In the genomic region with DNA sequence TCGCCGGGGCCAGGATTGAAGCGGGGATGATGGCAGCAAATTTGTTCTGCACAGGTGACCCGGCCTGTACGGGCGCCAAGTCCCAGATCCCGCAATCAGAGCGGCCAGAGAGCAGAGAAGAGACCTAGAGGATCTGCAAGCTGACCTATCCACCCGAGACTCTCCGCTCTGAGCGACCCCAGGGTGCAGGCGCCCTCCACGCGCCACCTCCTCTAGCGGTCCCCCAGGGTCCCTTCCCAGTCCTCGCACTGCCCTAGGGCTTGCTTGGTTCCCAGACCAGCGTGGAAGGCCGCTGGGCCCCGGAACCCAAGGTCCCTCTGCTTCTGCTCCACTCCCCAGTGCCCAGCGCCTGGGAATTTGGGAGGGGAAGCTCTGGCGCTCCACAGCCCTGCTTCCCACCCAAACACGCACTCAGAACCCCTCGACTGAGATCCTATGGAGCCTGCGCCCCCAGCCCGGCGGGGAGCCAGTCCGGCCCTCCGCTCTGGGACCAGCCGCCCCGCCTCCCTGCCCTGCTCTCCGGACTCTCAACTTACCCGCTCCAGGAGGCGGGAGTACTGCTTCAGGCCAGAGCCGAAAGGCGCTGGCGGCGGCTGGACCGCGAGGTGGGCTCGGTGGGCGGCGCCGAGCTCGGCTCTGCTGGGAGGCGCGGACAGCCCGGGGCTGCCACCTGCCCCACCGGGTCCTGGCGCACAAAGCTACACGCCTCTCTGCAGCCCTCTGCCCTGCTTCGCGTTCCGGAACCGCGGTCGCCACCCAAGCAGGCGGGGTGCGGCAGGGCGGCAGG, we compare ENCODE assay signal across 9 cellular contexts. TPM values are rescaled to one million over a fixed set of nuclear protein-coding genes. Genes with fewer than 3 reads are reported as not detected.
DNase-seq lines count a peak whose midpoint lies in the region; ATAC-seq and TF ChIP-seq lines count a peak whose summit lies in the region.
"Had no signal": no experiment of that assay in that cellular context is flagged by ENCODE, and none has a peak within 500 bp of the region (broad histone marks: within the 10 kb centered on the region; RNA-seq: fewer than 3 reads in every experiment).

No MANE protein-coding gene starts in this region.

- H3K4me1 ChIP-seq in cardiac muscle cell (ENCODE audit: low read depth) (peaks cover 3% of the 10 kb centered on the region), right lobe of liver (peaks cover 0 to 32% (median 3%) of the 10 kb centered on the region in 4 donors), upper lobe of right lung (peaks cover 31% of the 10 kb centered on the region)

- H3K9me3 Mint-ChIP-seq in activated T-helper 17 cell treated with anti-CD3 and anti-CD28 coated beads, Interleukin-2, amount 50 U/mL, for 72 hours = no peaks in the 10 kb centered on the region
- H3K9me3 Mint-ChIP-seq in activated T-helper 1 cell treated with anti-CD3 and anti-CD28 coated beads, Interleukin-12 subunit alpha, Interleukin-12 subunit beta, Interleukin-2, Interleukin-4 antibody, amounts not matched to agents 30 ng/mL and 10 ng/mL and 1 ng/mL, durations not matched to agents 14 hours and 24 hours and 36 hours = no peaks in the 10 kb centered on the region

- H3K36me3 ChIP-seq in cardiac muscle cell (no peaks in the 10 kb centered on the region), right lobe of liver (no peaks in the 10 kb centered on the region), upper lobe of right lung (no peaks in the 10 kb centered on the region)

- peaks cover 100% of the 10 kb centered on the region for H3K27me3 ChIP-seq in cardiac muscle cell
- H3K27me3 ChIP-seq in right lobe of liver = peaks cover 5 to 53% of the 10 kb centered on the region in 2 donors
- peaks cover 92% of the 10 kb centered on the region for H3K27me3 ChIP-seq in upper lobe of right lung

- no peak overlapping the region for H3K27ac ChIP-seq in cardiac muscle cell
- H3K27ac ChIP-seq in right lobe of liver = no peak overlapping the region
- H3K27ac ChIP-seq in upper lobe of right lung = no peak overlapping the region

- H3K4me3 ChIP-seq in cardiac muscle cell (peak overlapping the region; percentile 3), right lobe of liver (peak overlapping the region; percentile 20 to 24 (median 23)), upper lobe of right lung (peak overlapping the region; percentile 2)
- H3K4me3 ChIP-seq: lung had no signal

- intact Hi-C loops in Right ventricle myocardium superior (cut with DNase I) = no loop called here
- intact Hi-C loops in right lobe of liver (cut with DNase I) = no loop called here
- intact Hi-C loops in upper lobe of right lung (cut with DNase I) = no loop called here
- intact Hi-C loops in activated T-helper 1 cell treated with anti-CD3 and anti-CD28 coated beads, Interleukin-12 subunit alpha, Interleukin-12 subunit beta, Interleukin-2, Interleukin-4 antibody, amounts not matched to agents 30 ng/mL and 10 ng/mL and 1 ng/mL, durations not matched to agents 14 hours and 24 hours and 36 hours (cut with micrococcal nuclease) = no loop called here

- peak overlapping the region; percentile 13 for H3K4me3 Mint-ChIP-seq in activated T-helper 17 cell treated with anti-CD3 and anti-CD28 coated beads, Interleukin-2, amount 50 U/mL, for 72 hours
- no peak overlapping the region for H3K4me3 Mint-ChIP-seq in activated T-helper 1 cell treated with anti-CD3 and anti-CD28 coated beads, Interleukin-12 subunit alpha, Interleukin-12 subunit beta, Interleukin-2, Interleukin-4 antibody, amounts not matched to agents 30 ng/mL and 10 ng/mL and 1 ng/mL, durations not matched to agents 14 hours and 24 hours and 36 hours

- WGBS in right lobe of liver (ENCODE audit: insufficient coverage, low coverage, low lambda C conversion rate, missing lambda C conversion rate) = 4% methylated on average over 7 of the region's 59 CpGs

- TF ChIP-seq CTCF in cardiac muscle cell (IDR thresholded peaks at IDR 0.05; ENCODE audit: low read depth, low read length) (no peak), right lobe of liver (IDR thresholded peaks at IDR 0.05) (no peak), upper lobe of right lung (IDR thresholded peaks at IDR 0.05) (no peak)

- peak in 1 of 2 donors; percentile 52 for DNase-seq in cardiac muscle cell (ENCODE audit: low read depth in 1 of 2, low spot score in 1 of 2)
- no peak for DNase-seq in Right ventricle myocardium superior
- DNase-seq in right lobe of liver = no peak
- no peak for DNase-seq in upper lobe of right lung
- DNase-seq in NCI-H1694 treated with DMSO at 0.1 percent for 48 hours (lab: John Stamatoyannopoulos, UW) = no peak
- DNase-seq in stimulated activated naive CD4-positive, alpha-beta T cell treated with Interleukin-2 at 50 U/mL for 16 hours (lab: John Stamatoyannopoulos, UW) = no peak
- no peak for DNase-seq in activated T-helper 1 cell treated with anti-CD3 and anti-CD28 coated beads, Interleukin-12 subunit alpha, Interleukin-12 subunit beta, Interleukin-2, Interleukin-4 antibody, amounts not matched to agents 30 ng/mL and 10 ng/mL and 1 ng/mL, durations not matched to agents 14 hours and 24 hours and 36 hours (ENCODE audit: low spot score)

- ATAC-seq in Right ventricle myocardium superior (ENCODE audit: poor library complexity) = no peak
- ATAC-seq in activated T-helper 17 cell treated with anti-CD3 and anti-CD28 coated beads, Interleukin-2, amount 50 U/mL, for 72 hours (replicated peaks) = no peak
- peak; percentile 37 to 50 (median 45) for ATAC-seq in right lobe of liver
- ATAC-seq in upper lobe of right lung = peak; percentile 4

- peaks cover 17% of the 10 kb centered on the region for H3K4me1 Mint-ChIP-seq in activated T-helper 17 cell treated with anti-CD3 and anti-CD28 coated beads, Interleukin-2, amount 50 U/mL, for 72 hours
- H3K4me1 Mint-ChIP-seq in activated T-helper 1 cell treated with anti-CD3 and anti-CD28 coated beads, Interleukin-12 subunit alpha, Interleukin-12 subunit beta, Interleukin-2, Interleukin-4 antibody, amounts not matched to agents 30 ng/mL and 10 ng/mL and 1 ng/mL, durations not matched to agents 14 hours and 24 hours and 36 hours (ENCODE audit: low read depth) = peaks cover 19% of the 10 kb centered on the region

- H3K27me3 Mint-ChIP-seq in activated T-helper 17 cell treated with anti-CD3 and anti-CD28 coated beads, Interleukin-2, amount 50 U/mL, for 72 hours = peaks cover 49% of the 10 kb centered on the region
- peaks cover 72% of the 10 kb centered on the region for H3K27me3 Mint-ChIP-seq in activated T-helper 1 cell treated with anti-CD3 and anti-CD28 coated beads, Interleukin-12 subunit alpha, Interleukin-12 subunit beta, Interleukin-2, Interleukin-4 antibody, amounts not matched to agents 30 ng/mL and 10 ng/mL and 1 ng/mL, durations not matched to agents 14 hours and 24 hours and 36 hours (ENCODE audit: insufficient read depth)

- H3K9me3 ChIP-seq in cardiac muscle cell (ENCODE audit: low read depth) (no peaks in the 10 kb centered on the region), right lobe of liver (no peaks in the 10 kb centered on the region), upper lobe of right lung (no peaks in the 10 kb centered on the region)

- no peak overlapping the region for H3K27ac Mint-ChIP-seq in activated T-helper 17 cell treated with anti-CD3 and anti-CD28 coated beads, Interleukin-2, amount 50 U/mL, for 72 hours
- no peak overlapping the region for H3K27ac Mint-ChIP-seq in activated T-helper 1 cell treated with anti-CD3 and anti-CD28 coated beads, Interleukin-12 subunit alpha, Interleukin-12 subunit beta, Interleukin-2, Interleukin-4 antibody, amounts not matched to agents 30 ng/mL and 10 ng/mL and 1 ng/mL, durations not matched to agents 14 hours and 24 hours and 36 hours

- no peaks in the 10 kb centered on the region for H3K36me3 Mint-ChIP-seq in activated T-helper 17 cell treated with anti-CD3 and anti-CD28 coated beads, Interleukin-2, amount 50 U/mL, for 72 hours (ENCODE audit: low read depth)
- H3K36me3 Mint-ChIP-seq in activated T-helper 1 cell treated with anti-CD3 and anti-CD28 coated beads, Interleukin-12 subunit alpha, Interleukin-12 subunit beta, Interleukin-2, Interleukin-4 antibody, amounts not matched to agents 30 ng/mL and 10 ng/mL and 1 ng/mL, durations not matched to agents 14 hours and 24 hours and 36 hours (ENCODE audit: low read depth) = peaks cover 3% of the 10 kb centered on the region

- TF ChIP-seq POLR2A in right lobe of liver (IDR thresholded peaks at IDR 0.05) = no peak

RNA-seq across cellular contexts. Expression of a gene that starts 3.0 kb away (rescaled TPM):
- total RNA-seq in cardiac muscle cell (not detected in 2 replicates), Right ventricle myocardium superior (not detected), right lobe of liver (not detected), upper lobe of right lung (not detected)
- polyA plus RNA-seq in cardiac muscle cell = not detected in 2 replicates
- not detected for total RNA-seq in activated T-helper 17 cell treated with anti-CD3 and anti-CD28 coated beads, Interleukin-2, amount 50 U/mL, for 72 hours
- total RNA-seq in activated T-helper 1 cell treated with anti-CD3 and anti-CD28 coated beads, Interleukin-12 subunit alpha, Interleukin-12 subunit beta, Interleukin-2, Interleukin-4 antibody, amounts not matched to agents 30 ng/mL and 10 ng/mL and 1 ng/mL, durations not matched to agents 14 hours and 24 hours and 36 hours = not detected in 2 replicates

Comparison
In these comparisons a context has a peak if more than half of its experiments do, and no peak if none do; other contexts are left out.
1. ATAC-seq: peak in right lobe of liver (4 of 4) and upper lobe of right lung (single experiment); none in Right ventricle myocardium superior (single experiment) and activated T-helper 17 cell treated with anti-CD3 and anti-CD28 coated beads, Interleukin-2, amount 50 U/mL, for 72 hours (single experiment).
2. Peak in every context shown above with its lines, with median percentiles within 50 percentile points of each other: H3K4me3 ChIP-seq.